In genomic region chr1:25819496-25820246, GRCh38 we compare ENCODE assay signal across 8 cellular contexts. TPM values are rescaled to one million over a fixed set of nuclear protein-coding genes. Genes with fewer than 3 reads are reported as not detected.
DNase-seq lines count a peak whose midpoint lies in the region; ATAC-seq, FAIRE-seq and TF ChIP-seq lines count a peak whose summit lies in the region.

TSS of gene MTFR1L (plus strand) at chr1:25819954. CDS start at chr1:25823105, 3,151 bp downstream.

- peak; percentile 86 to 93 (median 89) for ATAC-seq in psoas muscle

- DNase-seq in GM12865 (ENCODE audit: low read depth) (peak; percentile 92), HFFc6 (peak; percentile 56), NCI-H1048 (lab: John Stamatoyannopoulos, UW) (peak; percentile 77), adrenal gland (peak; percentile 90 to 94 (median 91)), left ventricle myocardium inferior (peak; percentile 90), psoas muscle (peak; percentile 87 to 92), urothelium cell line (ENCODE audit: low spot score) (peak; percentile 96)

- peaks cover 0 to 22% of the 10 kb centered on the region in 2 donors for H3K36me3 ChIP-seq in adrenal gland (replicated peaks in 1 of 2)
- peaks cover 32% of the 10 kb centered on the region for H3K36me3 ChIP-seq in left ventricle myocardium inferior
- peaks cover 0 to 31% of the 10 kb centered on the region in 2 donors for H3K36me3 ChIP-seq in psoas muscle (ENCODE audit: insufficient read depth in 1 of 2, low read depth in 1 of 2)

- H3K36me3 Mint-ChIP-seq in HFFc6 (ENCODE audit: low read depth): no peaks in the 10 kb centered on the region; the same call in 1 of the 2 replicates

- H3K9me3 Mint-ChIP-seq in HFFc6: no peaks in the 10 kb centered on the region

- intact Hi-C loops in T-helper 1 cell treated with Interleukin-12 subunit alpha and Interleukin-12 subunit beta and Interleukin-4 antibody, amounts not matched to agents 30 ng/mL and 1 ng/mL, for 36 hours (cut with micrococcal nuclease): loop anchor here (1.0 to 5.0 kb wide), 12 partner anchors 40 to 1072 kb away; partner anchors contain the start of genes AUNIP, CLIC4, DHDDS and MACO1
- intact Hi-C loops in adrenal gland (cut with DNase I): loop anchor here (5.0 to 10.0 kb wide), 3 partner anchors 43 to 175 kb away; partner anchors contain the start of gene PAFAH2 (in 1 of the 2)
- intact Hi-C loops in left ventricle myocardium inferior (cut with micrococcal nuclease): no loop called here
- intact Hi-C loops in psoas muscle (cut with DNase I): loop anchor here in 1 of 2 donors (10.0 kb wide), 1 partner anchor 175 kb away; the partner anchor contains the start of gene PAFAH2

- H3K4me3 ChIP-seq in GM12865 (ENCODE audit: low read depth, low read length): peak within 1 kb of the TSS; percentile 94
- peak within 1 kb of the TSS; percentile 26 to 99 (median 82) for H3K4me3 ChIP-seq in adrenal gland
- H3K4me3 ChIP-seq in left ventricle myocardium inferior: peak within 1 kb of the TSS; percentile 89
- H3K4me3 ChIP-seq in psoas muscle: peak within 1 kb of the TSS; percentile 73

- H3K27ac ChIP-seq in adrenal gland (peak within 1 kb of the TSS; percentile 92 to 98 (median 93)), left ventricle myocardium inferior (replicated peaks) (peak within 1 kb of the TSS; percentile 95), psoas muscle (peak within 1 kb of the TSS; percentile 92)

- H3K9me3 ChIP-seq in adrenal gland (replicated peaks in 1 of 3) (no peaks in the 10 kb centered on the region), left ventricle myocardium inferior (replicated peaks) (no peaks in the 10 kb centered on the region), psoas muscle (no peaks in the 10 kb centered on the region)

- 1 to 4% (median 1%) methylated on average over 4 to 64 of the region's 64 CpGs for WGBS in adrenal gland, 4 donors
- WGBS in psoas muscle, 3 donors: 1% methylated on average over 52 to 64 of the region's 64 CpGs

- FAIRE-seq in urothelium cell line (lab: Jason Lieb, UNC): peak; percentile 74

- peaks cover 29 to 51% of the 10 kb centered on the region in 2 donors for H3K4me1 ChIP-seq in adrenal gland (replicated peaks in 1 of 2)
- peaks cover 68% of the 10 kb centered on the region for H3K4me1 ChIP-seq in left ventricle myocardium inferior
- H3K4me1 ChIP-seq in psoas muscle: peaks cover 31% of the 10 kb centered on the region

- peak; percentile 17 to 92 for TF ChIP-seq POLR2A in adrenal gland (IDR thresholded peaks at IDR 0.05)

- H3K27me3 ChIP-seq in adrenal gland (no peaks in the 10 kb centered on the region), left ventricle myocardium inferior (ENCODE audit: low read depth) (no peaks in the 10 kb centered on the region), psoas muscle (ENCODE audit: insufficient read depth in 3 of 3, low read length in 2 of 3) (no peaks in the 10 kb centered on the region)

- peak within 1 kb of the TSS; percentile 91 for H3K27ac Mint-ChIP-seq in HFFc6

- peaks cover 4% of the 10 kb centered on the region for H3K27me3 Mint-ChIP-seq in HFFc6 (ENCODE audit: insufficient read depth)

- peak within 1 kb of the TSS; percentile 94 for H3K4me3 Mint-ChIP-seq in HFFc6

- TF ChIP-seq CTCF in GM12865 (IDR thresholded peaks at IDR 0.05; ENCODE audit: insufficient read depth, low read depth, low read length, missing control alignments): no peak
- TF ChIP-seq CTCF in HFFc6 (IDR thresholded peaks at IDR 0.05): no peak
- TF ChIP-seq CTCF in adrenal gland (IDR thresholded peaks at IDR 0.05): no peak
- TF ChIP-seq CTCF in left ventricle myocardium inferior (IDR thresholded peaks at IDR 0.05; ENCODE audit: borderline replicate concordance): no peak
- no peak for TF ChIP-seq CTCF in psoas muscle (IDR thresholded peaks at IDR 0.05)

- H3K4me1 Mint-ChIP-seq in HFFc6 (ENCODE audit: low read depth): peaks cover 41% of the 10 kb centered on the region

RNA-seq across cellular contexts. Expression of gene MTFR1L, which starts in this region (rescaled TPM):
- 10 to 100 TPM; 52.4 to 69.1 (median 59.1) TPM for total RNA-seq in HFFc6 (2021; fragmentation: NEBNext Ultra II Directional; extraction: Animal tissue kit (Norgen Biotek cat#: 25700))
- 32.5 and 34.2 TPM in 2 replicates for total RNA-seq in T-helper 1 cell treated with Interleukin-12 subunit alpha and Interleukin-12 subunit beta and Interleukin-4 antibody, amounts not matched to agents 30 ng/mL and 1 ng/mL, for 36 hours
- total RNA-seq in adrenal gland (100 to 1,000 TPM; 116 to 285 (median 184) TPM), left ventricle myocardium inferior (252 TPM), psoas muscle (100 to 1,000 TPM in 1 of 4 donors, 10 to 100 TPM in 3; 85.2 to 112 (median 94.1) TPM)
- polyA plus RNA-seq in adrenal gland (100 to 1,000 TPM; 157 to 298 (median 284) TPM), psoas muscle (100 to 1,000 TPM in 2 of 3 donors, 10 to 100 TPM in 1; 99.2 to 135 (median 110) TPM)

Comparison
In these comparisons a context has a peak if more than half of its experiments do, and no peak if none do; other contexts are left out.
1. Peak in every context shown above with its lines: DNase-seq, ATAC-seq, H3K4me3 ChIP-seq and H3K27ac ChIP-seq.